21 cellular contexts compared by ENCODE assay signal in the genomic region with DNA sequence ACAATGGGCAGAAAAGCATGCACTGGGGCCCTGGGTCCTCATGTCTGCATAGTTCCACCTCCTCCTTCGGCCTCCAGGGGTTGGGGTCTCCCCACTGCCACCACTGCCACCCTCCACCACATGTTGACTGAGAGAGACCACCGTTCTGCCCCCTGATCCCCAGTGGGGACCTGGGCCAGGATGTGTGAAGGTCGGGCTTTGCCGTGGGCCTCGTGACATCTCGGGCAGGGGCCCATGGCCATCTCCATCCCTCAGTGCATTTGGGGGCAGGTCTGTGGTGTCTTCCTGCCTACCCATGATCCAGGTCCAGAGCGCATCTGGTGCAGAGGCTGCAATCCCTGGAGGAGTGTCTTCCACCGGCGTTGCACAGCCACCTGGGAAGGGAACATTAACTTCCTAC.
"Had no signal": no experiment of that assay in that cellular context is flagged by ENCODE, and none has a peak within 500 bp of the region (broad histone marks: within the 10 kb centered on the region; RNA-seq: fewer than 3 reads in every experiment).

No MANE protein-coding gene starts in this region.

- H3K9me3 ChIP-seq: esophagus muscularis mucosa, gastroesophageal sphincter, heart left ventricle, left lung, lower lobe of right lung had no signal

- H3K4me2 ChIP-seq: hepatocyte had no signal

- H3K27ac ChIP-seq: coronary artery, dorsolateral prefrontal cortex, esophagus muscularis mucosa, foreskin keratinocyte, gastroesophageal sphincter, heart left ventricle, hepatocyte, left lung, lower lobe of right lung had no signal

- H3K4me3 ChIP-seq: coronary artery, dorsolateral prefrontal cortex, esophagus muscularis mucosa, gastroesophageal sphincter, heart left ventricle, hepatocyte, left lung, lower lobe of right lung had no signal

- H3K27me3 ChIP-seq: dorsolateral prefrontal cortex, esophagus muscularis mucosa, foreskin keratinocyte, heart left ventricle, hepatocyte, left lung had no signal

- H2AFZ ChIP-seq: hepatocyte had no signal

- H3K36me3 ChIP-seq: esophagus muscularis mucosa, gastroesophageal sphincter, heart left ventricle, left lung, lower lobe of right lung had no signal

- H3K79me2 ChIP-seq: hepatocyte had no signal

- FAIRE-seq: colon, endothelial cell of umbilical vein, frontal cortex, islet of Langerhans, keratinocyte had no signal

- H3K4me1 ChIP-seq: esophagus muscularis mucosa, foreskin keratinocyte, gastroesophageal sphincter, heart left ventricle, left lung, lower lobe of right lung had no signal

- ATAC-seq: foreskin keratinocyte, gastroesophageal sphincter, heart left ventricle, left cardiac atrium, left lung, left ventricle myocardium superior had no signal

- DNase-seq: dermis blood vessel endothelial cell; dorsolateral prefrontal cortex; effector CD4-positive, alpha-beta T cell; effector memory CD4-positive, alpha-beta T cell; foreskin keratinocyte; heart left ventricle; hypothalamus; left cardiac atrium; left lung; left ventricle myocardium superior; lower lobe of right lung; mesenchymal stem cell had no signal
